Comparison of ENCODE assay signal across 35 cellular contexts in genomic region chr9:121704281-121704680, GRCh38. TPM values are rescaled to one million over a fixed set of nuclear protein-coding genes. Genes with fewer than 3 reads are reported as not detected.
"Had no signal": no experiment of that assay in that cellular context is flagged by ENCODE, and none has a peak within 500 bp of the region (broad histone marks: within the 10 kb centered on the region; RNA-seq: fewer than 3 reads in every experiment).

No MANE protein-coding gene starts in this region.

- H3K4me3 ChIP-seq: body of pancreas, cardiac muscle cell, Peyer's patch, SK-N-MC had no signal

- H3K9me3 ChIP-seq: Peyer's patch had no signal

- H3K36me3 ChIP-seq: cardiac muscle cell, Peyer's patch had no signal

- ATAC-seq: activated CD8-positive, alpha-beta memory T cell treated with anti-CD3 and anti-CD28 coated beads, Interleukin-2, amount 10 ng/mL, durations not matched to agents 7 days and 5 days; activated T-cell treated with anti-CD3 and anti-CD28 coated beads, Interleukin-2, amount 50 U/mL, for 72 hours; activated T-helper 17 cell treated with anti-CD3 and anti-CD28 coated beads, Interleukin-2, amount 50 U/mL, for 72 hours; body of pancreas; PC-3 had no signal

- H3K27me3 ChIP-seq: body of pancreas, cardiac muscle cell, Peyer's patch had no signal

- H3K27ac ChIP-seq: cardiac muscle cell, Peyer's patch, SK-N-MC, WERI-Rb-1 had no signal

- DNase-seq: activated CD4-positive, alpha-beta memory T cell treated with anti-CD3 and anti-CD28 coated beads, Interleukin-2, amount 10 ng/mL, durations not matched to agents 7 days and 5 days; activated CD4-positive, alpha-beta T cell treated with anti-CD3 and anti-CD28 coated beads for 1 hour; activated CD4-positive, alpha-beta T cell treated with anti-CD3 and anti-CD28 coated beads for 48 hours; activated CD4-positive, CD25-positive, alpha-beta regulatory T cell; activated CD8-positive, alpha-beta memory T cell treated with anti-CD3 and anti-CD28 coated beads for 24 hours; activated CD8-positive, alpha-beta memory T cell treated with anti-CD3 and anti-CD28 coated beads, Interleukin-2, amount 10 ng/mL, durations not matched to agents 7 days and 5 days; activated CD8-positive, alpha-beta memory T cell treated with anti-CD3 and anti-CD28 coated beads, Interleukin-2, amount 50 U/mL, for 48 hours; activated effector memory CD4-positive, alpha-beta T cell treated with anti-CD3 and anti-CD28 coated beads, Interleukin-2, amount 50 U/mL, for 16 hours; activated naive CD4-positive, alpha-beta T cell; activated naive CD8-positive, alpha-beta T cell treated with anti-CD3 and anti-CD28 coated beads, Interleukin-2, amount 10 ng/mL, durations not matched to agents 7 days and 5 days; activated T-cell treated with anti-CD3 and anti-CD28 coated beads, Interleukin-2, amount 50 U/mL, for 72 hours; amygdala; body of pancreas; Karpas-422; KBM-7; MM.1S; MV-4-11; NCI-H1092; NCI-H1436 treated with DMSO at 0.1 percent for 48 hours; NCI-H1694 treated with DMSO at 0.1 percent for 48 hours; NCI-H2029; NCI-H510A; NCI-H526; NCI-H748 treated with DMSO at 0.1 percent for 48 hours; NK-92 treated with Interleukin-12 subunit alpha and Interleukin-12 subunit beta, amount 100 ng/mL, for 24 hours; PC-3; Peyer's patch; Right ventricle myocardium superior; RPMI8226; T1000; WERI-Rb-1 had no signal

RNA-seq across cellular contexts. Expression of gene DAB2IP, which starts 52.8 kb away (rescaled TPM):
- total RNA-seq: activated CD4-positive, alpha-beta memory T cell treated with anti-CD3 and anti-CD28 coated beads, Interleukin-2, amount 10 ng/mL, durations not matched to agents 7 days and 5 days; T-helper 2 cell treated with Interferon-gamma antibody and Interleukin-4, amounts not matched to agents 100 ng/mL and 5 ng/mL, for 36 hours had no signal
